Comparison of ENCODE assay signal across 10 cellular contexts in genomic region chr2:182598626-182599025, GRCh38.
"Had no signal": no experiment of that assay in that cellular context is flagged by ENCODE, and none has a peak within 500 bp of the region (broad histone marks: within the 10 kb centered on the region; RNA-seq: fewer than 3 reads in every experiment).

No MANE protein-coding gene starts in this region.

- H3K4me3 Mint-ChIP-seq: HFFc6, IgD-negative memory B cell had no signal

- DNase-seq: GM23248, GOT3, H7, HFFc6, KBM-7 had no signal

- H3K27ac Mint-ChIP-seq: HFFc6, IgD-negative memory B cell had no signal

- H3K9ac ChIP-seq: GM23248 had no signal

- H3K4me3 ChIP-seq: GM23248, HAP-1 had no signal

- H3K36me3 ChIP-seq: HAP-1 had no signal

- H2AFZ ChIP-seq: GM23248 had no signal

- H3K4me1 Mint-ChIP-seq: IgD-negative memory B cell had no signal

- H3K27ac ChIP-seq: GM23248, HL-60 had no signal

- FAIRE-seq: HepG2 had no signal

- ATAC-seq: HCT116, HepG2 had no signal

- H3K9me3 Mint-ChIP-seq: HFFc6, IgD-negative memory B cell had no signal

- H3K9me3 ChIP-seq: HAP-1 had no signal

- H3K36me3 Mint-ChIP-seq: IgD-negative memory B cell had no signal
